In genomic region chr6:11654876-11655275, GRCh38 we compare ENCODE assay signal across 10 cellular contexts.
A peak's percentile ranks its signal among the peaks of the same experiment; 100 is the strongest.
DNase-seq lines count a peak whose midpoint lies in the region; ATAC-seq and TF ChIP-seq lines count a peak whose summit lies in the region.
"Had no signal": no experiment of that assay in that cellular context is flagged by ENCODE, and none has a peak within 500 bp of the region (broad histone marks: within the 10 kb centered on the region; RNA-seq: fewer than 3 reads in every experiment).

No MANE protein-coding gene starts in this region.

- no peak for ATAC-seq in left ventricle myocardium superior
- ATAC-seq in stimulated activated naive CD8-positive, alpha-beta T cell treated with anti-CD3 and anti-CD28 coated beads, Interleukin-15, Interleukin-2, amounts not matched to agents 100 U/mL and 50 U/mL, for 24 hours = no peak

- TF ChIP-seq EP300 in SK-N-SH (IDR thresholded peaks at IDR 0.05; ENCODE audit: borderline replicate concordance in 1 of 2, low read depth in 1 of 2, low read length in 1 of 2) = no peak

- no peak overlapping the region for H3K4ac ChIP-seq in trophoblast cell (ENCODE audit: low read depth, low read length)

- peak overlapping the region; percentile 34 to 67; a peak in 3 of 4 replicates for H3K27ac ChIP-seq in SK-N-SH (ENCODE audit: low read depth in 2 of 2, low read length in 1 of 2)
- H3K27ac ChIP-seq in fibroblast of lung (ENCODE audit: insufficient read depth, low read length) = peak overlapping the region; percentile 92
- H3K27ac ChIP-seq in trophoblast cell (ENCODE audit: low read depth, low read length) = no peak overlapping the region
- H3K27ac ChIP-seq: BLaER1 treated with 17β-estradiol and CSF1 and Interleukin-3, amounts not matched to agents 10 nM and 100 nM had no signal

- H4K8ac ChIP-seq in trophoblast cell (ENCODE audit: low read depth, low read length) = no peak overlapping the region

- H3K27me3 ChIP-seq in SK-N-SH (ENCODE audit: insufficient read depth) = no peaks in the 10 kb centered on the region
- no peaks in the 10 kb centered on the region for H3K27me3 ChIP-seq in fibroblast of lung (ENCODE audit: control insufficient read depth, insufficient read depth, low read length)
- H3K27me3 ChIP-seq in trophoblast cell (ENCODE audit: insufficient read depth, low read length) = no peaks in the 10 kb centered on the region
- H3K27me3 ChIP-seq: BLaER1 treated with 17β-estradiol and CSF1 and Interleukin-3, amounts not matched to agents 10 nM and 100 nM; tibial nerve had no signal

- H3K4me3 ChIP-seq in SK-N-SH (ENCODE audit: low read depth in 2 of 2, low read length in 1 of 2) (peak overlapping the region in 1 of 2 experiments; percentile 47; a peak in 1 of 4 replicates), fibroblast of lung (replicated peaks in 1 of 4; ENCODE audit: control extremely low read depth in 1 of 4, insufficient read depth in 1 of 4, low read depth in 3 of 4, low read length in 4 of 4) (no peak overlapping the region), trophoblast cell (ENCODE audit: low read depth, low read length) (no peak overlapping the region)
- H3K4me3 ChIP-seq: BLaER1 treated with 17β-estradiol and CSF1 and Interleukin-3, amounts not matched to agents 10 nM and 100 nM; tibial nerve had no signal

- no peak overlapping the region for H2BK12ac ChIP-seq in trophoblast cell (ENCODE audit: low read length)

- H3K4me2 ChIP-seq in SK-N-SH = peak overlapping the region; percentile 50; the same call in 1 of the 2 replicates
- H3K4me2 ChIP-seq in fibroblast of lung (ENCODE audit: extremely low read depth, insufficient read depth, low read length) = peak overlapping the region; percentile 39
- H3K4me2 ChIP-seq in trophoblast cell (ENCODE audit: low read length) = peak overlapping the region; percentile 3

- H3K9me2 ChIP-seq in SK-N-SH = no peaks in the 10 kb centered on the region

- intact Hi-C loops in left ventricle myocardium superior (cut with micrococcal nuclease) = no loop called here

- H2BK5ac ChIP-seq in trophoblast cell (ENCODE audit: low read depth, low read length, poor library complexity) = no peak overlapping the region

- POLR2A ChIA-PET in SK-N-SH (lab: Yijun Ruan, JAX) = no interaction called here

- TF ChIP-seq CTCF in SK-N-SH (IDR thresholded peaks at IDR 0.05) = no peak
- no peak for TF ChIP-seq CTCF in fibroblast of lung (conservative IDR thresholded peaks at IDR 0.05 in 1 of 2, IDR thresholded peaks at IDR 0.05 in 1 of 2; ENCODE audit: low read depth in 1 of 2, low read length in 2 of 2)

- peak overlapping the region; percentile 65 for H2AK5ac ChIP-seq in trophoblast cell (ENCODE audit: low read length)

- no peak overlapping the region for H3K18ac ChIP-seq in trophoblast cell (ENCODE audit: low read length)

- no peak for TF ChIP-seq RAD21 in SK-N-SH (IDR thresholded peaks at IDR 0.05; ENCODE audit: low read length)

- H4K91ac ChIP-seq in trophoblast cell (ENCODE audit: low read depth, low read length) = peak overlapping the region; percentile 82

- peak overlapping the region; percentile 78 for H2BK120ac ChIP-seq in trophoblast cell (ENCODE audit: insufficient read depth, low read length, poor library complexity)

- peak; percentile 88 for DNase-seq in EH (ENCODE audit: low read depth)
- no peak for DNase-seq in SK-N-SH
- DNase-seq in fibroblast of lung (ENCODE audit: low read depth in 2 of 2) = peak; percentile 35 to 66
- DNase-seq in trophoblast cell = peak; percentile 46 to 80
- no peak for DNase-seq in left ventricle myocardium superior
- DNase-seq in 8988T = no peak
- DNase-seq in erythroblast (lab: John Stamatoyannopoulos, UW) = no peak
- no peak for DNase-seq in stimulated activated naive CD8-positive, alpha-beta T cell treated with anti-CD3 and anti-CD28 coated beads, Interleukin-15, Interleukin-2, amounts not matched to agents 100 U/mL and 50 U/mL, for 24 hours

- H3K9me3 ChIP-seq in SK-N-SH (no peaks in the 10 kb centered on the region), fibroblast of lung (ENCODE audit: control insufficient read depth, insufficient read depth, low read depth, low read length) (no peaks in the 10 kb centered on the region), trophoblast cell (ENCODE audit: insufficient read depth, low read depth, low read length) (no peaks in the 10 kb centered on the region)
- H3K9me3 ChIP-seq: BLaER1 treated with 17β-estradiol and CSF1 and Interleukin-3, amounts not matched to agents 10 nM and 100 nM; tibial nerve had no signal

- H4K20me1 ChIP-seq in SK-N-SH (ENCODE audit: insufficient read depth) = no peaks in the 10 kb centered on the region
- no peaks in the 10 kb centered on the region for H4K20me1 ChIP-seq in fibroblast of lung (ENCODE audit: control insufficient read depth, extremely low read depth, insufficient read depth, low read length)
- H4K20me1 ChIP-seq: BLaER1 treated with 17β-estradiol and CSF1 and Interleukin-3, amounts not matched to agents 10 nM and 100 nM had no signal

- peaks cover 33% of the 10 kb centered on the region for H3K79me1 ChIP-seq in trophoblast cell (ENCODE audit: low read length)

- H3K79me2 ChIP-seq in SK-N-SH (ENCODE audit: insufficient read depth) (no peaks in the 10 kb centered on the region), fibroblast of lung (ENCODE audit: control insufficient read depth, insufficient read depth, low read length) (no peaks in the 10 kb centered on the region), trophoblast cell (ENCODE audit: control insufficient read depth, insufficient read depth, low read length, poor library complexity) (no peaks in the 10 kb centered on the region)

- CTCF ChIA-PET in SK-N-SH (lab: Yijun Ruan, JAX) = interaction anchor here (0.7 to 6.0 kb wide), 28 partner anchors 9 to 954 kb away, joined by 3 to 92 read pairs (median 7); partner anchors contain the start of gene EDN1

- H3K36me3 ChIP-seq in SK-N-SH (replicated peaks in 1 of 2; ENCODE audit: control insufficient read depth in 1 of 2, insufficient read depth in 2 of 2, low read length in 1 of 2) (no peaks in the 10 kb centered on the region), fibroblast of lung (ENCODE audit: control insufficient read depth, insufficient read depth, low read length) (no peaks in the 10 kb centered on the region), trophoblast cell (ENCODE audit: control insufficient read depth in 1 of 2, insufficient read depth in 2 of 2, low read length in 2 of 2) (no peaks in the 10 kb centered on the region)
- H3K36me3 ChIP-seq: BLaER1 treated with 17β-estradiol and CSF1 and Interleukin-3, amounts not matched to agents 10 nM and 100 nM; tibial nerve had no signal

- TF ChIP-seq POLR2A in erythroblast (IDR thresholded peaks at IDR 0.05; ENCODE audit: low read length) = no peak

- H3K4me1 ChIP-seq in SK-N-SH (ENCODE audit: control insufficient read depth in 1 of 2, insufficient read depth in 2 of 2, low read depth in 1 of 2, low read length in 1 of 2) (peaks cover 2 to 35% of the 10 kb centered on the region in 2 experiments; a peak in 3 of 4 replicates), fibroblast of lung (ENCODE audit: control insufficient read depth, extremely low read depth, insufficient read depth, low read length) (peaks cover 35% of the 10 kb centered on the region), trophoblast cell (ENCODE audit: control insufficient read depth in 1 of 2, insufficient read depth in 2 of 2, low read length in 2 of 2) (peaks cover 23 to 31% of the 10 kb centered on the region in 2 experiments)

- H2AFZ ChIP-seq in SK-N-SH (ENCODE audit: low read depth) (peak overlapping the region; percentile 84), fibroblast of lung (ENCODE audit: low read length) (no peak overlapping the region), trophoblast cell (ENCODE audit: insufficient read depth, low read length, poor library complexity) (no peak overlapping the region)

- H3F3A ChIP-seq in SK-N-SH (replicated peaks; ENCODE audit: insufficient read depth) = peaks cover 14% of the 10 kb centered on the region

- H4K12ac ChIP-seq in trophoblast cell (ENCODE audit: low read depth, low read length) = no peak overlapping the region

- peak overlapping the region; percentile 47 for H3K9ac ChIP-seq in SK-N-SH
- peak overlapping the region; percentile 51 for H3K9ac ChIP-seq in fibroblast of lung (ENCODE audit: insufficient read depth, low read length)
- H3K9ac ChIP-seq in trophoblast cell (ENCODE audit: low read length) = no peak overlapping the region

- H3K14ac ChIP-seq in trophoblast cell (ENCODE audit: low read length) = no peak overlapping the region

- WGBS in SK-N-SH (ENCODE audit: low lambda C conversion rate) = 57% methylated on average over 2 of the region's 2 CpGs
- no CpG with 5 or more reads among the region's 2 CpGs for WGBS in trophoblast cell (ENCODE audit: extremely low coverage, insufficient coverage, insufficient read length)

- H3K23ac ChIP-seq in trophoblast cell (ENCODE audit: low read length) = no peak overlapping the region

TF ChIP-seq in SK-N-SH, 30 proteins besides CTCF, POLR2A, EP300 and RAD21:
- no peak for TF ChIP-seq EZH2phosphoT487 (IDR thresholded peaks at IDR 0.05; ENCODE audit: borderline replicate concordance, low read depth)
- TF ChIP-seq RFX5 (IDR thresholded peaks at IDR 0.05; ENCODE audit: low read length) = no peak

Comparison
In these comparisons a context has a peak if more than half of its experiments do, and no peak if none do; other contexts are left out.
1. DNase-seq: peak in EH (single experiment), fibroblast of lung (2 of 2) and trophoblast cell (2 of 2); none in SK-N-SH (single experiment), left ventricle myocardium superior (single experiment), 8988T (single experiment), erythroblast (0 of 2) and stimulated activated naive CD8-positive, alpha-beta T cell treated with anti-CD3 and anti-CD28 coated beads, Interleukin-15, Interleukin-2, amounts not matched to agents 100 U/mL and 50 U/mL, for 24 hours (single experiment).
2. Peak in every context shown above with its lines, with median percentiles within 50 percentile points of each other: H3K4me2 ChIP-seq.